ENCODE assay signal across 8 cellular contexts in genomic region chr5:84748313-84748712, GRCh38.
"Had no signal": no experiment of that assay in that cellular context is flagged by ENCODE, and none has a peak within 500 bp of the region (broad histone marks: within the 10 kb centered on the region; RNA-seq: fewer than 3 reads in every experiment).

No MANE protein-coding gene starts in this region.

- ATAC-seq: GM12878 had no signal

- DNase-seq: GDM1, GF-D8 had no signal

- FAIRE-seq: G401.6, GM12878, GM12891, GM12892, GM18507, GM19239 had no signal

- H3K4me3 ChIP-seq: GM12878 had no signal
